11 cellular contexts compared by ENCODE assay signal in the genomic region with DNA sequence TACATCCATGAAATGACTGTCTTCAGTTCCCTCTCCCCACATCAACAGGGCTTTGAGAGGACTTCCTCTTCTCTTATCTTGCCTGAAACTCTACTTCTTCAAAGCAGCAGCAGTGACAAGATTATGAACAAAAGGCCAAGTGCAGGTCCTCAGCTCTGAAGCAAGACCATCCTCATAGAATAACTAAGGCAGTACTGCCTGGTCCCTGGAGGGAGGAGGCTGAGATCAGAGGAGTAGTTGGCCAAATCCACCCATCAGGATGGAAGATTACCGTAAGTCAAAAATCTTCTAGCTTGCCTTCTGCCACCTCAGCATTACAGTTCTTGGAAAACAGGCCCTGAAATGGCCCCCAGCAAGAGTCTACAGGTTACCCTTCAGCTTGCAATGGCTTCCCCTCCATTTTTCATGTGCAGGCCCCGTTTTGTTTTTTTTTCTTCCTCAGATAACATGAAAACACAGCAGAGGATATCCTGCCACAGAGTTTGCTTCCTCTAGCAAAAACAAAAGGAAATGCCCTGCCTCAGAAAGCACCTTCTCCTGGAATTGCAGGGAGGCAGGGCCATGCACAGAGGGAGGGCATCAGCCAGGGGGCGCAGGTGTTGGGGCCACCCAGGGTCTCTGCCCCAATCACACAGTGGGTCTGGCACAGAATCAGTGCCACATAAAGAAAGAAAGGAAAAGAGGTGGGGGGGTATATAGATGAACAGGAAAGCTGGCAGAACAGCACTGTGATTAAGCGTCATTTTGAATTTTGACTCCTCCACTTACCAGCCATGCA. TPM values are rescaled to one million over a fixed set of nuclear protein-coding genes. Genes with fewer than 3 reads are reported as not detected.
DNase-seq lines count a peak whose midpoint lies in the region; ATAC-seq, FAIRE-seq and TF ChIP-seq lines count a peak whose summit lies in the region.
"Had no signal": no experiment of that assay in that cellular context is flagged by ENCODE, and none has a peak within 500 bp of the region (broad histone marks: within the 10 kb centered on the region; RNA-seq: fewer than 3 reads in every experiment).

No MANE protein-coding gene starts in this region.

- H3K27ac ChIP-seq in liver (ENCODE audit: low read depth in 1 of 2, low read length in 2 of 2) (peak overlapping the region in 1 of 2 donors; percentile 22), HepG2 (ENCODE audit: extremely low read length, insufficient read depth, low read length) (no peak overlapping the region), upper lobe of right lung (peak overlapping the region; percentile 40)
- H3K27ac ChIP-seq: ovary had no signal

- H3K4me1 ChIP-seq in liver (ENCODE audit: control insufficient read depth in 4 of 4, insufficient read depth in 4 of 4, low read length in 3 of 4) (peaks cover 0 to 18% (median 11%) of the 10 kb centered on the region in 4 donors), HepG2 (ENCODE audit: insufficient read depth, low read length) (0 out of 2 replicates have a peak, but pooled peaks cover 7% of the 10 kb centered on the region), upper lobe of right lung (peaks cover 12% of the 10 kb centered on the region)

- H4K20me1 ChIP-seq in HepG2 (ENCODE audit: insufficient read depth, low read length) = no peaks in the 10 kb centered on the region

- TF ChIP-seq POLR2A in HepG2 (IDR thresholded peaks at IDR 0.05; ENCODE audit: insufficient read depth in 1 of 2, low read depth in 2 of 2, low read length in 2 of 2) = no peak

- no peak for TF ChIP-seq EP300 in HepG2 (IDR thresholded peaks at IDR 0.05; ENCODE audit: low read depth in 2 of 2, low read length in 2 of 2)
- TF ChIP-seq EP300 in HepG2 (CRISPR knock-in tag; IDR thresholded peaks at IDR 0.05; ENCODE audit: borderline replicate concordance) = no peak

- no peak for ATAC-seq in HepG2
- peak; percentile 34 for ATAC-seq in upper lobe of right lung
- ATAC-seq in GM18867 (IDR thresholded peaks at IDR 0.05; ENCODE audit: unreplicated experiment) = no peak

- peaks cover 41% of the 10 kb centered on the region for H3K4me1 Mint-ChIP-seq in activated CD4-positive, alpha-beta memory T cell treated with anti-CD3 and anti-CD28 coated beads for 36 hours (ENCODE audit: low read depth)

- no peak overlapping the region for H2AFZ ChIP-seq in HepG2 (ENCODE audit: low read length)

- POLR2A ChIA-PET in HepG2 (lab: Yijun Ruan, JAX) = no interaction called here
- POLR2A ChIA-PET in activated CD4-positive, alpha-beta memory T cell treated with anti-CD3 and anti-CD28 coated beads for 36 hours (lab: Charles Lee) = interaction anchor here (0.7 to 2.1 kb wide), 6 partner anchors 27 to 1611 kb away, joined by 3 to 5 read pairs (median 4); no protein-coding TSS in a partner anchor

- H3K4me3 Mint-ChIP-seq in activated CD4-positive, alpha-beta memory T cell treated with anti-CD3 and anti-CD28 coated beads for 36 hours = peak overlapping the region; percentile 42
- H3K4me3 Mint-ChIP-seq: CD14-positive monocyte had no signal

- no peaks in the 10 kb centered on the region for H3K27me3 Mint-ChIP-seq in activated CD4-positive, alpha-beta memory T cell treated with anti-CD3 and anti-CD28 coated beads for 36 hours

- H3K9ac ChIP-seq in liver (ENCODE audit: low read depth in 1 of 2, low read length in 2 of 2) (no peak overlapping the region), HepG2 (ENCODE audit: insufficient read depth, low read depth, low read length) (no peak overlapping the region)

- CTCF ChIA-PET in HepG2 (lab: Yijun Ruan, JAX; ENCODE audit: low intra/inter-chr PET ratio, low total read pairs) = no interaction called here
- CTCF ChIA-PET in activated CD4-positive, alpha-beta memory T cell treated with anti-CD3 and anti-CD28 coated beads for 36 hours (lab: Charles Lee) = interaction anchor here (0.6 to 5.3 kb wide), 6 partner anchors 12 to 713 kb away, joined by 3 to 36 read pairs (median 7); a partner anchor contains a TSS

- 82% methylated on average over 4 of the region's 4 CpGs for WGBS in liver
- WGBS in HepG2 (ENCODE audit: low lambda C conversion rate) = 64% methylated on average over 4 of the region's 4 CpGs

- TF ChIP-seq RAD21 in liver (IDR thresholded peaks at IDR 0.05) (peak in 1 of 2 donors; percentile 36), HepG2 (CRISPR knock-in tag; IDR thresholded peaks at IDR 0.05) (no peak)

- no peak overlapping the region for H3K4me2 ChIP-seq in HepG2 (ENCODE audit: low read depth, low read length)

- H3K9me3 ChIP-seq in liver (ENCODE audit: control insufficient read depth in 4 of 4, low read length in 3 of 4) = no peaks in the 10 kb centered on the region
- no peaks in the 10 kb centered on the region for H3K9me3 ChIP-seq in HepG2 (ENCODE audit: low read length)
- H3K9me3 ChIP-seq in upper lobe of right lung = no peaks in the 10 kb centered on the region
- H3K9me3 ChIP-seq: ovary had no signal

- no peak for FAIRE-seq in HepG2 (lab: Jason Lieb, UNC)

- H3K36me3 Mint-ChIP-seq in activated CD4-positive, alpha-beta memory T cell treated with anti-CD3 and anti-CD28 coated beads for 36 hours = peaks cover 5% of the 10 kb centered on the region
- H3K36me3 Mint-ChIP-seq: CD14-positive monocyte had no signal

- H3K9me3 Mint-ChIP-seq in activated CD4-positive, alpha-beta memory T cell treated with anti-CD3 and anti-CD28 coated beads for 36 hours = no peaks in the 10 kb centered on the region
- H3K9me3 Mint-ChIP-seq: CD14-positive monocyte had no signal

- no peaks in the 10 kb centered on the region for H3K27me3 ChIP-seq in liver (ENCODE audit: control insufficient read depth in 4 of 4, insufficient read depth in 4 of 4, low read length in 3 of 4)
- peaks cover 0 to 8% of the 10 kb centered on the region in 2 experiments; a peak in 1 of 5 replicates for H3K27me3 ChIP-seq in HepG2 (ENCODE audit: control insufficient read depth in 1 of 2, insufficient read depth in 2 of 2, low read length in 2 of 2)
- H3K27me3 ChIP-seq in upper lobe of right lung = no peaks in the 10 kb centered on the region
- H3K27me3 ChIP-seq: ovary had no signal

- H3K79me2 ChIP-seq in HepG2 (ENCODE audit: insufficient read depth, low read length) = no peaks in the 10 kb centered on the region

- intact Hi-C loops in HepG2 (cut with micrococcal nuclease; ENCODE audit: unreplicated experiment) (no loop called here), upper lobe of right lung (cut with DNase I) (no loop called here)
- intact Hi-C loops in activated CD4-positive, alpha-beta memory T cell treated with anti-CD3 and anti-CD28 coated beads for 36 hours (cut with micrococcal nuclease) = loop anchor here (1.0 kb wide), 2 partner anchors 30 to 41 kb away; no protein-coding TSS in a partner anchor

- H3K4me3 ChIP-seq in liver (ENCODE audit: low read depth in 1 of 3, low read length in 3 of 3) = no peak overlapping the region
- H3K4me3 ChIP-seq in HepG2 (replicated peaks in 1 of 3; ENCODE audit: insufficient read depth in 1 of 3, low read depth in 2 of 3, low read length in 3 of 3) = no peak overlapping the region
- no peak overlapping the region for H3K4me3 ChIP-seq in upper lobe of right lung
- H3K4me3 ChIP-seq: ovary had no signal

- no peak for TF ChIP-seq CTCF in liver (IDR thresholded peaks at IDR 0.05; ENCODE audit: low read depth, low read length, missing input control)
- TF ChIP-seq CTCF in HepG2 (CRISPR knock-in tag; IDR thresholded peaks at IDR 0.05) = no peak
- TF ChIP-seq CTCF in upper lobe of right lung (IDR thresholded peaks at IDR 0.05) = peak; percentile 32

- in situ Hi-C loops in HepG2 (cut with HindIII; ENCODE audit: extremely low pct_ligation_motif_present, low pct_unique_long_range_greater_than_20kb) = no loop called here

- no peaks in the 10 kb centered on the region for H3K36me3 ChIP-seq in liver (ENCODE audit: control insufficient read depth in 4 of 4, insufficient read depth in 3 of 4, low read depth in 1 of 4, low read length in 3 of 4)
- H3K36me3 ChIP-seq in HepG2 (replicated peaks in 1 of 2; ENCODE audit: control insufficient read depth in 1 of 2, insufficient read depth in 2 of 2, low read length in 2 of 2) = no peaks in the 10 kb centered on the region
- no peaks in the 10 kb centered on the region for H3K36me3 ChIP-seq in upper lobe of right lung
- H3K36me3 ChIP-seq: ovary had no signal

- peak overlapping the region; percentile 86 for H3K27ac Mint-ChIP-seq in activated CD4-positive, alpha-beta memory T cell treated with anti-CD3 and anti-CD28 coated beads for 36 hours

- no TSS peak for BruUV-seq in HepG2 (replicated peaks; lab: Mats Ljungman, UMichigan)

- DNase-seq in HepG2 (ENCODE audit: low spot score) = no peak
- DNase-seq in activated CD4-positive, alpha-beta memory T cell treated with anti-CD3 and anti-CD28 coated beads for 36 hours = peak; percentile 29
- DNase-seq in glomerular endothelial cell (ENCODE audit: extremely low read depth, low read depth, low spot score) = peak; percentile 62
- no peak for DNase-seq in upper lobe of right lung
- no peak for DNase-seq in GM19240 (ENCODE audit: insufficient read length, low spot score)
- DNase-seq in GOT3 (lab: John Stamatoyannopoulos, UW) = no peak
- DNase-seq: NCI-H82, ovary had no signal

RNA-seq across cellular contexts. Expression of a gene that starts 40.0 kb away (rescaled TPM):
- total RNA-seq in liver = 1 to 10 TPM; 5.0 to 8.8 TPM
- polyA plus RNA-seq in liver = 1 to 10 TPM in 1 of 2 donors, under 1 TPM in 1; 0.91 to 2.3 TPM
- 0.02 TPM in 1 of 2 replicates, not detected in the other for total RNA-seq in HepG2 (2016; rRNA removed; fragmentation: Illumina TruSeq; extraction: Trizol)
- total RNA-seq in HepG2 (2016; cell fraction: cytosol; rRNA removed; fragmentation: Illumina TruSeq; extraction: Trizol; ENCODE audit: low read depth) = not detected in 2 replicates
- 0.02 and 0.09 TPM in 2 replicates for total RNA-seq in HepG2 (2016; cell fraction: insoluble cytoplasmic fraction; rRNA removed; fragmentation: Illumina TruSeq; extraction: Trizol)
- total RNA-seq in HepG2 (2016; cell fraction: membrane; rRNA removed; fragmentation: Illumina TruSeq; extraction: Trizol) = 0.10 and 0.46 TPM in 2 replicates
- 0.09 TPM in 1 of 2 replicates, not detected in the other for total RNA-seq in HepG2 (2016; cell fraction: nucleus; rRNA removed; fragmentation: Illumina TruSeq; extraction: Trizol)
- polyA plus RNA-seq in HepG2 (2011; rRNA removed) = 0.08 and 0.10 TPM in 2 replicates
- 0.11 and 0.12 TPM in 2 replicates for polyA plus RNA-seq in HepG2 (2011; cell fraction: cytosol; rRNA removed)
- 0.31 and 0.54 TPM in 2 replicates for polyA plus RNA-seq in HepG2 (2011; cell fraction: nucleus; rRNA removed)
- 0.15 and 0.20 TPM in 2 replicates for polyA plus RNA-seq in HepG2 (2012)
- polyA plus RNA-seq in HepG2 (2016; cell fraction: cytosol; fragmentation: Illumina TruSeq; extraction: Trizol; ENCODE audit: low read depth) = not detected in 2 replicates
- 0.04 TPM in 1 of 2 replicates, not detected in the other for polyA plus RNA-seq in HepG2 (2016; cell fraction: insoluble cytoplasmic fraction; fragmentation: Illumina TruSeq; extraction: Trizol; ENCODE audit: low read depth)
- polyA plus RNA-seq in HepG2 (2016; cell fraction: membrane; fragmentation: Illumina TruSeq; extraction: Trizol; ENCODE audit: low read depth) = not detected in 2 replicates
- polyA plus RNA-seq in HepG2 (2016; cell fraction: nucleus; fragmentation: Illumina TruSeq; extraction: Trizol; ENCODE audit: insufficient read depth, low read depth) = not detected in 2 replicates
- polyA minus RNA-seq in HepG2 (2011; rRNA and poly(A)+ RNA removed; ENCODE audit: low replicate concordance) = 0.16 and 16.6 TPM in 2 replicates
- polyA minus RNA-seq in HepG2 (2011; cell fraction: cytosol; rRNA and poly(A)+ RNA removed) = 0.18 TPM in 1 of 2 replicates, not detected in the other
- 0.37 and 0.52 TPM in 2 replicates for polyA minus RNA-seq in HepG2 (2011; cell fraction: nucleus; rRNA and poly(A)+ RNA removed)
- total RNA-seq in activated CD4-positive, alpha-beta memory T cell treated with anti-CD3 and anti-CD28 coated beads for 36 hours = 1 to 10 TPM; 3.0 to 3.4 TPM
- total RNA-seq in glomerular endothelial cell = 3.3 and 8.6 TPM in 2 replicates
- 6.8 TPM for total RNA-seq in upper lobe of right lung
- polyA plus RNA-seq: CD14-positive monocyte had no signal

RNA-seq across cellular contexts. Expression of a gene that starts 58.3 kb away (rescaled TPM):
- total RNA-seq in liver (10 to 100 TPM in 1 of 2 donors, 1 to 10 TPM in 1; 4.9 to 12.9 TPM), HepG2 (2016; rRNA removed; fragmentation: Illumina TruSeq; extraction: Trizol) (12.9 and 16.9 TPM in 2 replicates), glomerular endothelial cell (10.2 and 15.0 TPM in 2 replicates), upper lobe of right lung (22.8 TPM)
- polyA plus RNA-seq in liver (10 to 100 TPM in 1 of 2 donors, 1 to 10 TPM in 1; 1.8 to 10.2 TPM), HepG2 (2011; rRNA removed) (9.0 and 9.6 TPM in 2 replicates)
- total RNA-seq in HepG2 (2016; cell fraction: cytosol; rRNA removed; fragmentation: Illumina TruSeq; extraction: Trizol; ENCODE audit: low read depth) = 2.5 TPM in 2 replicates
- total RNA-seq in HepG2 (2016; cell fraction: insoluble cytoplasmic fraction; rRNA removed; fragmentation: Illumina TruSeq; extraction: Trizol) = 14.9 TPM in 2 replicates
- 8.5 and 8.9 TPM in 2 replicates for total RNA-seq in HepG2 (2016; cell fraction: membrane; rRNA removed; fragmentation: Illumina TruSeq; extraction: Trizol)
- total RNA-seq in HepG2 (2016; cell fraction: nucleus; rRNA removed; fragmentation: Illumina TruSeq; extraction: Trizol) = 10.5 and 11.0 TPM in 2 replicates
- 9.8 and 11.3 TPM in 2 replicates for polyA plus RNA-seq in HepG2 (2011; cell fraction: cytosol; rRNA removed)
- 4.5 and 4.6 TPM in 2 replicates for polyA plus RNA-seq in HepG2 (2011; cell fraction: nucleus; rRNA removed)
- 15.9 and 21.6 TPM in 2 replicates for polyA plus RNA-seq in HepG2 (2012)
- polyA plus RNA-seq in HepG2 (2016; cell fraction: cytosol; fragmentation: Illumina TruSeq; extraction: Trizol; ENCODE audit: low read depth) = 3.6 and 3.8 TPM in 2 replicates
- polyA plus RNA-seq in HepG2 (2016; cell fraction: insoluble cytoplasmic fraction; fragmentation: Illumina TruSeq; extraction: Trizol; ENCODE audit: low read depth) = 39.4 and 44.5 TPM in 2 replicates
- polyA plus RNA-seq in HepG2 (2016; cell fraction: membrane; fragmentation: Illumina TruSeq; extraction: Trizol; ENCODE audit: low read depth) = 10.7 and 10.9 TPM in 2 replicates
- 24.8 and 26.2 TPM in 2 replicates for polyA plus RNA-seq in HepG2 (2016; cell fraction: nucleus; fragmentation: Illumina TruSeq; extraction: Trizol; ENCODE audit: insufficient read depth, low read depth)
- 9.1 and 9.6 TPM in 2 replicates for polyA minus RNA-seq in HepG2 (2011; rRNA and poly(A)+ RNA removed; ENCODE audit: low replicate concordance)
- polyA minus RNA-seq in HepG2 (2011; cell fraction: cytosol; rRNA and poly(A)+ RNA removed) = 10.9 and 13.7 TPM in 2 replicates
- polyA minus RNA-seq in HepG2 (2011; cell fraction: nucleus; rRNA and poly(A)+ RNA removed) = 6.5 and 8.1 TPM in 2 replicates
- 10 to 100 TPM; 29.2 to 29.6 TPM for total RNA-seq in activated CD4-positive, alpha-beta memory T cell treated with anti-CD3 and anti-CD28 coated beads for 36 hours

Comparison
In these comparisons a context has a peak if more than half of its experiments do, and no peak if none do; other contexts are left out.
1. DNase-seq: peak in activated CD4-positive, alpha-beta memory T cell treated with anti-CD3 and anti-CD28 coated beads for 36 hours (single experiment) and glomerular endothelial cell (single experiment); none in HepG2 (single experiment), upper lobe of right lung (single experiment), GM19240 (single experiment) and GOT3 (single experiment).